10 cellular contexts compared by ENCODE assay signal in the genomic region with DNA sequence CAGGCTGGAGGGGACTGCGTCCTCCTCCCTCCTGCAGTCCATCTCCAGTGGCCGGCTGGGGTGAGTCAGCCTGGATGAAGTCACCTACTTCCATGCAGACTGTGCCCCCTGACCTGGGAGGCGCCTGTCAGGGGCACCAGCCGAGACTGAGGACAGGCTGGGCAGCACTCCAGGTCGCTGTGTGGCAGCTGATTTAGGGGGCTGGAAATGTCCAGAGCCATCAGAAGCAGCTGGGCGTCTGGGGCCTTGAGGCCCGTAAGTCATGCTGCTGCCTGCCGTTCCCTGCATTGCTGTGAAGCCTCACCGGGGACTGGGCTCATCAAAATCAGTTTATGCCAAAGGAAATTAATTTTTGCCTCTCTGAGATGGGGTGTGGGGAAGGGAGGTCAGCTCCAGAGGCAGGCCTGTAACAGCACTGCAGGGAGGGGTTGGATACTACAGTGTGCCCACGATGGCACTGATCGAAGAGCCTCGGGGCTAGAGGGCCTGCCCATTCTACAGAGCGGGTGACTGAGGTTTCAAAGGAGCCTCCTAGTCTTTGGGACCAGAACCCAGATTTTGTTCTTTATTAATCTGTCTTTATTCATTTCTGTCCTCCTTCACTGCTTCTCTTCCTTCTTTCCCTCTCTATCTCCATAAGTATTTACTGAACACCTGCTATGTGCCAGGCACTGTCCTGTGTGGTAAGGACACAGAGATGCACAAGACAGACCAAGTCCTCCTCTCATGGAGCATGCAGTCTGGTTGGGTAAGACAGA.
DNase-seq lines count a peak whose midpoint lies in the region; ATAC-seq and TF ChIP-seq lines count a peak whose summit lies in the region.
"Had no signal": no experiment of that assay in that cellular context is flagged by ENCODE, and none has a peak within 500 bp of the region (broad histone marks: within the 10 kb centered on the region; RNA-seq: fewer than 3 reads in every experiment).

No MANE protein-coding gene starts in this region.

- no peaks in the 10 kb centered on the region for H3K27me3 Mint-ChIP-seq in stimulated activated naive B cell treated with anti-CD40 and anti-IgM and Interleukin-4, amounts not matched to agents 10 μg/mL and 1 μg/mL and 100 μg/mL, for 72 hours

- H3K4me1 Mint-ChIP-seq in stimulated activated naive B cell treated with anti-CD40 and anti-IgM and Interleukin-4, amounts not matched to agents 10 μg/mL and 1 μg/mL and 100 μg/mL, for 72 hours, result peaks cover 16 to 32% of the 10 kb centered on the region in 2 donors
- H3K4me1 Mint-ChIP-seq: CD4-positive, CD25-positive, alpha-beta regulatory T cell had no signal

- H3K36me3 Mint-ChIP-seq in stimulated activated naive B cell treated with anti-CD40 and anti-IgM and Interleukin-4, amounts not matched to agents 10 μg/mL and 1 μg/mL and 100 μg/mL, for 72 hours, result peaks cover 0 to under 1% of the 10 kb centered on the region in 2 donors
- H3K36me3 Mint-ChIP-seq: CD4-positive, CD25-positive, alpha-beta regulatory T cell had no signal

- no peak overlapping the region for H3K4me3 Mint-ChIP-seq in stimulated activated naive B cell treated with anti-CD40 and anti-IgM and Interleukin-4, amounts not matched to agents 10 μg/mL and 1 μg/mL and 100 μg/mL, for 72 hours
- H3K4me3 Mint-ChIP-seq: CD4-positive, CD25-positive, alpha-beta regulatory T cell had no signal

- DNase-seq in AG10803 (ENCODE audit: low read depth) (peak; percentile 62), RPMI7951 (ENCODE audit: low read depth) (peak; percentile 91), foreskin fibroblast (peak; percentile 91 to 96), omental fat pad (ENCODE audit: low spot score) (no peak), cerebellar cortex (ENCODE audit: low spot score) (no peak)
- no peak for DNase-seq in stimulated activated CD4-positive, alpha-beta T cell treated with anti-CD3 and anti-CD28 coated beads, Interleukin-2, amount 100 ng/mL, for 24 hours
- DNase-seq in stimulated activated naive B cell treated with anti-CD40 and anti-IgM and Interleukin-4, amounts not matched to agents 10 μg/mL and 1 μg/mL and 100 μg/mL, for 72 hours, result no peak
- DNase-seq: CD4-positive, CD25-positive, alpha-beta regulatory T cell; NCI-H774 had no signal

- ATAC-seq in omental fat pad (ENCODE audit: low FRiP score), result peak; percentile 75
- no peak for ATAC-seq in HG02623 (IDR thresholded peaks at IDR 0.05; ENCODE audit: unreplicated experiment)
- ATAC-seq in stimulated activated naive B cell treated with anti-CD40 and anti-IgM and Interleukin-4, amounts not matched to agents 10 μg/mL and 1 μg/mL and 100 μg/mL, for 72 hours (replicated peaks), result no peak

- no peak overlapping the region for H3K4me3 ChIP-seq in AG10803 (ENCODE audit: low read length)
- no peak overlapping the region for H3K4me3 ChIP-seq in foreskin fibroblast (ENCODE audit: low read depth in 1 of 2, low read length in 2 of 2)

- no peak for TF ChIP-seq CTCF in AG10803 (conservative IDR thresholded peaks at IDR 0.05; ENCODE audit: low read length)
- no peak for TF ChIP-seq CTCF in foreskin fibroblast (IDR thresholded peaks at IDR 0.05; ENCODE audit: low read depth, low read length)
- no peak for TF ChIP-seq CTCF in omental fat pad (IDR thresholded peaks at IDR 0.05)

- no peaks in the 10 kb centered on the region for H3K9me3 Mint-ChIP-seq in stimulated activated naive B cell treated with anti-CD40 and anti-IgM and Interleukin-4, amounts not matched to agents 10 μg/mL and 1 μg/mL and 100 μg/mL, for 72 hours

- no peak overlapping the region for H3K27ac Mint-ChIP-seq in stimulated activated naive B cell treated with anti-CD40 and anti-IgM and Interleukin-4, amounts not matched to agents 10 μg/mL and 1 μg/mL and 100 μg/mL, for 72 hours
- H3K27ac Mint-ChIP-seq: CD4-positive, CD25-positive, alpha-beta regulatory T cell had no signal

Comparison
In these comparisons a context has a peak if more than half of its experiments do, and no peak if none do; other contexts are left out.
1. DNase-seq: peak in AG10803 (single experiment), RPMI7951 (single experiment) and foreskin fibroblast (2 of 2); none in omental fat pad (single experiment), stimulated activated CD4-positive, alpha-beta T cell treated with anti-CD3 and anti-CD28 coated beads, Interleukin-2, amount 100 ng/mL, for 24 hours (0 of 2), cerebellar cortex (single experiment) and stimulated activated naive B cell treated with anti-CD40 and anti-IgM and Interleukin-4, amounts not matched to agents 10 μg/mL and 1 μg/mL and 100 μg/mL, for 72 hours (single experiment).